In the genomic region with DNA sequence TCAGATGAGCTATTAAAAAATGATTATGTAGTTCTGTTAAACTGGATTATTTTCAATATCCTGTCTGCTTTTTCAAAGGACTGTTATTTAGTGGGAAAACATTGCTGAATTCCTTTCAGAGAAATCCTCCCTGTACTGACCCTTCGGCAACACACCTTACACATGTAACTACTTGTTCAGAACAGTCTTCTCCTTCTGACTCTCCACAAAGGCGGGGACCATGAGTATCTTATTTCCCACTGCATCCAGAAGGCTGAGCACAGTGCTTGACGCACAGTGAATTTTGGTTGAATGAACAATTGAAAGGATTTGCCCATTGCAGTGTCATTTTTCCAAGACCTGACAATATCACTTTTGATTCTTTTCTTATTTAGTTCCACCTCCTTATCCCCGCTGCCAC, we compare ENCODE assay signal across 13 cellular contexts. TPM values are rescaled to one million over a fixed set of nuclear protein-coding genes. Genes with fewer than 3 reads are reported as not detected.
"Had no signal": no experiment of that assay in that cellular context is flagged by ENCODE, and none has a peak within 500 bp of the region (broad histone marks: within the 10 kb centered on the region; RNA-seq: fewer than 3 reads in every experiment).

No MANE protein-coding gene starts in this region.

- H3K9me3 ChIP-seq: colonic mucosa, ovary, tibial nerve had no signal

- H3K4me3 ChIP-seq: colonic mucosa, hepatocyte, ovary, tibial nerve had no signal

- H3K27ac ChIP-seq: colonic mucosa, hepatocyte, ovary, tibial nerve, VCaP had no signal

- H3K9me3 Mint-ChIP-seq: activated naive CD4-positive, alpha-beta T cell treated with anti-CD3 and anti-CD28 coated beads for 36 hours; activated T-helper 1 cell treated with anti-CD3 and anti-CD28 coated beads, Interleukin-12 subunit alpha, Interleukin-12 subunit beta, Interleukin-2, Interleukin-4 antibody, amounts not matched to agents 30 ng/mL and 10 ng/mL and 1 ng/mL, durations not matched to agents 14 hours and 24 hours and 36 hours; neural crest cell had no signal

- DNase-seq: activated CD4-positive, alpha-beta T cell treated with anti-CD3 and anti-CD28 coated beads for 48 hours; activated naive CD4-positive, alpha-beta T cell treated with anti-CD3 and anti-CD28 coated beads for 36 hours; colonic mucosa; left ventricle myocardium superior; mesendoderm; ovary; T-helper 9 cell had no signal

- H3K27ac Mint-ChIP-seq: activated naive CD4-positive, alpha-beta T cell treated with anti-CD3 and anti-CD28 coated beads for 36 hours; activated T-helper 1 cell treated with anti-CD3 and anti-CD28 coated beads, Interleukin-12 subunit alpha, Interleukin-12 subunit beta, Interleukin-2, Interleukin-4 antibody, amounts not matched to agents 30 ng/mL and 10 ng/mL and 1 ng/mL, durations not matched to agents 14 hours and 24 hours and 36 hours had no signal

- H3K27me3 ChIP-seq: ovary had no signal

- H3K79me2 ChIP-seq: hepatocyte had no signal

- H2AFZ ChIP-seq: hepatocyte had no signal

- H3K4me3 Mint-ChIP-seq: activated naive CD4-positive, alpha-beta T cell treated with anti-CD3 and anti-CD28 coated beads for 36 hours; activated T-helper 1 cell treated with anti-CD3 and anti-CD28 coated beads, Interleukin-12 subunit alpha, Interleukin-12 subunit beta, Interleukin-2, Interleukin-4 antibody, amounts not matched to agents 30 ng/mL and 10 ng/mL and 1 ng/mL, durations not matched to agents 14 hours and 24 hours and 36 hours; neural crest cell had no signal

- ATAC-seq: left ventricle myocardium superior had no signal

- H3K4me1 ChIP-seq: colonic mucosa had no signal

- H3K36me3 ChIP-seq: colonic mucosa, ovary, tibial nerve had no signal

- H3K4me2 ChIP-seq: hepatocyte had no signal

RNA-seq across cellular contexts. Expression of a gene that starts 23.1 kb away (rescaled TPM):
- total RNA-seq: activated naive CD4-positive, alpha-beta T cell treated with anti-CD3 and anti-CD28 coated beads for 36 hours; activated T-helper 1 cell treated with anti-CD3 and anti-CD28 coated beads, Interleukin-12 subunit alpha, Interleukin-12 subunit beta, Interleukin-2, Interleukin-4 antibody, amounts not matched to agents 30 ng/mL and 10 ng/mL and 1 ng/mL, durations not matched to agents 14 hours and 24 hours and 36 hours; hepatocyte; kidney epithelial cell; neural crest cell had no signal
